In the genomic region with DNA sequence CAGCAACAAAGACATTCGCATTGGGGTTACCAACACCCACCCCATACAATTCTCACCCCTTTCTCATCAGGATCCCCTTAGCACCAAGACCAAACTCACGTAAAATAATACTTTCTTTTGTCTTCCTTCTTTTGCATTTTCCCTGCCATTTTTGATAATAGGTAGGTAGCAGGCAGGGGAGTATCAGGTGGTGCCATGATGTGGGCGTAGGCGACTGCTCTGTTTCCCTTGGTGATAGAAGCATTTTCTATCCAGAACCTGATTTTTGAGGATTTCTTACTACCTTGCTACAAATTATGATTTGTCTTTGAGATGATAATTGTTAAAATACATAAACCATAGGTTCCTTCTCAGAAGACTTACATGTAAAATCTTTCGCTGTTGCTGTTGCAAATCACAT, we compare ENCODE assay signal across 18 cellular contexts.
DNase-seq lines count a peak whose midpoint lies in the region; TF ChIP-seq lines count a peak whose summit lies in the region.
"Had no signal": no experiment of that assay in that cellular context is flagged by ENCODE, and none has a peak within 500 bp of the region (broad histone marks: within the 10 kb centered on the region; RNA-seq: fewer than 3 reads in every experiment).

No MANE protein-coding gene starts in this region.

- H3K4me3 Mint-ChIP-seq in endodermal cell (no peak overlapping the region), nephron progenitor cell (no peak overlapping the region)
- H3K4me3 Mint-ChIP-seq: B cell; CD8-positive, alpha-beta T cell; HFFc6 had no signal

- no peaks in the 10 kb centered on the region for H3K36me3 Mint-ChIP-seq in endodermal cell (ENCODE audit: low read depth)
- H3K36me3 Mint-ChIP-seq in nephron progenitor cell (ENCODE audit: low read depth) = peaks cover 37% of the 10 kb centered on the region
- H3K36me3 Mint-ChIP-seq: CD8-positive, alpha-beta T cell had no signal

- H3K4me3 ChIP-seq in SJSA1 (no peak overlapping the region), endodermal cell (ENCODE audit: low read length) (no peak overlapping the region)
- H3K4me3 ChIP-seq: BLaER1 treated with 17β-estradiol and CSF1 and Interleukin-3, amounts not matched to agents 10 nM and 100 nM; GM12878; GM23248 had no signal

- H3K9me3 Mint-ChIP-seq in endodermal cell = no peaks in the 10 kb centered on the region
- H3K9me3 Mint-ChIP-seq in nephron progenitor cell = peaks cover 7% of the 10 kb centered on the region
- H3K9me3 Mint-ChIP-seq: CD8-positive, alpha-beta T cell; HFFc6 had no signal

- no peak for DNase-seq in SJSA1 (ENCODE audit: low read depth in 1 of 2, low spot score in 2 of 2)
- no peak for DNase-seq in endodermal cell
- no peak for DNase-seq in nephron progenitor cell
- DNase-seq in stimulated activated CD4-positive, alpha-beta T cell treated with anti-CD3 and anti-CD28 coated beads, Interleukin-2, amount 100 ng/mL, for 24 hours = no peak
- DNase-seq in activated CD8-positive, alpha-beta memory T cell treated with anti-CD3 and anti-CD28 coated beads, Interleukin-2, amount 50 U/mL, for 48 hours = no peak
- DNase-seq in NCI-H1417 (lab: John Stamatoyannopoulos, UW) = no peak
- no peak for DNase-seq in hippocampal formation (lab: John Stamatoyannopoulos, UW)
- DNase-seq: Calu3; CD8-positive, alpha-beta T cell; DND-41; EL; GM23248; H7; HFFc6 had no signal

- no peak overlapping the region for H3K9ac ChIP-seq in endodermal cell (ENCODE audit: extremely low read depth, low read length, poor library complexity, severe bottlenecking)
- H3K9ac ChIP-seq: BLaER1 treated with 17β-estradiol and CSF1 and Interleukin-3, amounts not matched to agents 10 nM and 100 nM; GM23248 had no signal

- no peaks in the 10 kb centered on the region for H3K27me3 Mint-ChIP-seq in endodermal cell (ENCODE audit: insufficient read depth)
- no peaks in the 10 kb centered on the region for H3K27me3 Mint-ChIP-seq in nephron progenitor cell (ENCODE audit: low read depth, poor library complexity)
- H3K27me3 Mint-ChIP-seq: B cell had no signal

- H3K36me3 ChIP-seq in SJSA1 = no peaks in the 10 kb centered on the region
- H3K36me3 ChIP-seq in endodermal cell (ENCODE audit: control insufficient read depth, insufficient read depth, low read length) = no peaks in the 10 kb centered on the region
- H3K36me3 ChIP-seq: BLaER1 treated with 17β-estradiol and CSF1 and Interleukin-3, amounts not matched to agents 10 nM and 100 nM had no signal

- TF ChIP-seq CTCF in endodermal cell (conservative IDR thresholded peaks at IDR 0.05) (no peak), nephron progenitor cell (IDR thresholded peaks at IDR 0.05) (no peak)

- WGBS in endodermal cell (ENCODE audit: insufficient coverage in 1 of 2, insufficient read length in 1 of 2), 2 experiments = 96 to 100% methylated on average over 2 to 5 of the region's 5 CpGs

- H3K4me1 ChIP-seq in SJSA1 (replicated peaks) (peaks cover 75% of the 10 kb centered on the region), endodermal cell (ENCODE audit: control insufficient read depth, insufficient read depth, low read length) (peaks cover 15% of the 10 kb centered on the region)

- H3K27me3 ChIP-seq in SJSA1 (replicated peaks) (no peaks in the 10 kb centered on the region), endodermal cell (ENCODE audit: control insufficient read depth, insufficient read depth, low read length, poor library complexity, severe bottlenecking) (no peaks in the 10 kb centered on the region)
- H3K27me3 ChIP-seq: BLaER1 treated with 17β-estradiol and CSF1 and Interleukin-3, amounts not matched to agents 10 nM and 100 nM had no signal

- no peak overlapping the region for H3K27ac Mint-ChIP-seq in endodermal cell
- peak overlapping the region; percentile 86 for H3K27ac Mint-ChIP-seq in nephron progenitor cell
- H3K27ac Mint-ChIP-seq: B cell; CD8-positive, alpha-beta T cell; HFFc6 had no signal

- H3K27ac ChIP-seq in SJSA1 (peak overlapping the region; percentile 47; the same call in 1 of the 2 replicates), endodermal cell (ENCODE audit: low read depth, low read length) (peak overlapping the region; percentile 94)
- H3K27ac ChIP-seq: BLaER1 treated with 17β-estradiol and CSF1 and Interleukin-3, amounts not matched to agents 10 nM and 100 nM; GM23248; HL-60 had no signal

- H3K9me3 ChIP-seq in SJSA1 (replicated peaks) = no peaks in the 10 kb centered on the region
- no peaks in the 10 kb centered on the region for H3K9me3 ChIP-seq in endodermal cell (ENCODE audit: control insufficient read depth, low read length)
- H3K9me3 ChIP-seq: BLaER1 treated with 17β-estradiol and CSF1 and Interleukin-3, amounts not matched to agents 10 nM and 100 nM had no signal

- H3K4me1 Mint-ChIP-seq in endodermal cell (peaks cover 13% of the 10 kb centered on the region), nephron progenitor cell (peaks cover 27% of the 10 kb centered on the region)
- H3K4me1 Mint-ChIP-seq: B cell had no signal
